28 cellular contexts compared by ENCODE assay signal in genomic region chr10:113924171-113924570, GRCh38.
"Had no signal": no experiment of that assay in that cellular context is flagged by ENCODE, and none has a peak within 500 bp of the region (broad histone marks: within the 10 kb centered on the region; RNA-seq: fewer than 3 reads in every experiment).

No MANE protein-coding gene starts in this region.

- H3K4me1 ChIP-seq: neural progenitor cell, parathyroid adenoma, psoas muscle, sigmoid colon, testis, uterus had no signal

- ATAC-seq: naive thymus-derived CD4-positive, alpha-beta T cell; natural killer cell; psoas muscle; right cardiac atrium; right lobe of liver; stimulated activated memory B cell treated with anti-CD40 and anti-IgM and Interleukin-4, amounts not matched to agents 10 μg/mL and 1 μg/mL and 100 μg/mL, for 72 hours; stimulated activated naive CD8-positive, alpha-beta T cell treated with anti-CD3 and anti-CD28 coated beads, Interleukin-15, amount 100 ng/mL, for 72 hours; stimulated activated naive CD8-positive, alpha-beta T cell treated with anti-CD3 and anti-CD28 coated beads, Interleukin-15, Interleukin-2, amounts not matched to agents 100 U/mL and 50 U/mL, for 24 hours; upper lobe of right lung had no signal

- H3K9me3 ChIP-seq: ovary, psoas muscle, right lobe of liver, sigmoid colon, suprapubic skin, testis, transverse colon, uterus had no signal

- H3K36me3 ChIP-seq: neural progenitor cell, ovary, right lobe of liver, sigmoid colon, spleen, suprapubic skin, tibial artery, transverse colon, upper lobe of right lung, uterus had no signal

- DNase-seq: naive thymus-derived CD4-positive, alpha-beta T cell; natural killer cell; occipital lobe; ovary; posterior cingulate gyrus; psoas muscle; right cardiac atrium; right lobe of liver; sigmoid colon; spleen; stimulated activated CD4-positive, alpha-beta T cell treated with anti-CD3 and anti-CD28 coated beads, Interleukin-12 subunit alpha, Interleukin-12 subunit beta, amount 100 ng/mL, for 4 hours; stimulated activated CD4-positive, alpha-beta T cell treated with anti-CD3 and anti-CD28 coated beads, Interleukin-1b, Interleukin-23, amount 100 ng/mL, for 48 hours; stimulated activated CD4-positive, alpha-beta T cell treated with anti-CD3 and anti-CD28 coated beads, Interleukin-4, amount 100 ng/mL, for 1 hour; stimulated activated CD4-positive, alpha-beta T cell treated with anti-CD3 and anti-CD28 coated beads, Interleukin-4, amount 100 ng/mL, for 4 hours; stimulated activated CD8-positive, alpha-beta memory T cell treated with anti-CD3 and anti-CD28 coated beads, Interleukin-4, amount 100 ng/mL, for 48 hours; stimulated activated naive CD8-positive, alpha-beta T cell treated with anti-CD3 and anti-CD28 coated beads, Interleukin-15, amount 100 ng/mL, for 72 hours; stimulated activated naive CD8-positive, alpha-beta T cell treated with anti-CD3 and anti-CD28 coated beads, Interleukin-15, Interleukin-2, amounts not matched to agents 100 U/mL and 50 U/mL, for 24 hours; substantia nigra; testis; tibial artery; transverse colon; upper lobe of right lung; uterus had no signal

- H3K27ac ChIP-seq: neural progenitor cell, ovary, parathyroid adenoma, psoas muscle, right lobe of liver, sigmoid colon, spleen, suprapubic skin, testis, tibial artery, transverse colon, upper lobe of right lung, uterus had no signal

- H3K27me3 ChIP-seq: neural progenitor cell, ovary, right lobe of liver, sigmoid colon, suprapubic skin, testis, tibial artery, transverse colon, upper lobe of right lung, uterus had no signal

- H3K4me3 ChIP-seq: neural progenitor cell, ovary, psoas muscle, right lobe of liver, sigmoid colon, smooth muscle cell, spleen, suprapubic skin, testis, tibial artery, transverse colon, upper lobe of right lung, uterus had no signal
